ENCODE assay signal across 1 cellular context in genomic region chr5:12615141-12615820, GRCh38.
TF ChIP-seq lines count a peak whose summit lies in the region.

No MANE protein-coding gene starts in this region.

TF ChIP-seq in K562, 482 proteins besides CTCF, POLR2A, EP300 and RAD21 (continued from another document and continues in another):
- TF ChIP-seq ZNF398 (CRISPR knock-in tag; IDR thresholded peaks at IDR 0.05) = no peak
- peak; percentile 69; the same call in 1 of the 2 replicates for TF ChIP-seq CC2D1A (IDR thresholded peaks at IDR 0.05)
- TF ChIP-seq ARNT (IDR thresholded peaks at IDR 0.05) = peak; percentile 38 to 77; a peak in 1 of 4 replicates
- no peak for TF ChIP-seq SRSF7 (optimal IDR thresholded peaks at IDR 0.05; ENCODE audit: low read depth, low read length)
- TF ChIP-seq FOXA1 (IDR thresholded peaks at IDR 0.05; ENCODE audit: borderline replicate concordance) = no peak
- no peak for TF ChIP-seq AFF4 (CRISPR knock-in tag; IDR thresholded peaks at IDR 0.05)
- no peak for TF ChIP-seq GTF3C2 (IDR thresholded peaks at IDR 0.05; ENCODE audit: borderline replicate concordance, extremely low read depth, insufficient read length)
- TF ChIP-seq TRIM28 (IDR thresholded peaks at IDR 0.05) = peak; percentile 80
- no peak for TF ChIP-seq HMG20A (CRISPR knock-in tag; conservative IDR thresholded peaks at IDR 0.05)
- no peak for TF ChIP-seq MLX (CRISPR knock-in tag; conservative IDR thresholded peaks at IDR 0.05)
- no peak for TF ChIP-seq TGIF2 (CRISPR knock-in tag; IDR thresholded peaks at IDR 0.05)
- peak; percentile 95; the same call in 1 of the 2 replicates for TF ChIP-seq ESRRA (IDR thresholded peaks at IDR 0.05; ENCODE audit: borderline replicate concordance, low read depth)
- no peak for TF ChIP-seq SNRNP70 (optimal IDR thresholded peaks at IDR 0.05; ENCODE audit: low read depth, low read length)
- peak; percentile 85 for TF ChIP-seq NCOR1 (IDR thresholded peaks at IDR 0.05)
- TF ChIP-seq HDAC2 (IDR thresholded peaks at IDR 0.05) = peak; percentile 66
- no peak for TF ChIP-seq COPS2 (conservative IDR thresholded peaks at IDR 0.05)
- no peak for TF ChIP-seq ZNF3 (CRISPR knock-in tag; IDR thresholded peaks at IDR 0.05)
- peak; percentile 49; the same call in 1 of the 2 replicates for TF ChIP-seq EHMT2 (IDR thresholded peaks at IDR 0.05)
- TF ChIP-seq SRF (CRISPR knock-in tag; IDR thresholded peaks at IDR 0.05) = no peak
- TF ChIP-seq, protein P1, sequence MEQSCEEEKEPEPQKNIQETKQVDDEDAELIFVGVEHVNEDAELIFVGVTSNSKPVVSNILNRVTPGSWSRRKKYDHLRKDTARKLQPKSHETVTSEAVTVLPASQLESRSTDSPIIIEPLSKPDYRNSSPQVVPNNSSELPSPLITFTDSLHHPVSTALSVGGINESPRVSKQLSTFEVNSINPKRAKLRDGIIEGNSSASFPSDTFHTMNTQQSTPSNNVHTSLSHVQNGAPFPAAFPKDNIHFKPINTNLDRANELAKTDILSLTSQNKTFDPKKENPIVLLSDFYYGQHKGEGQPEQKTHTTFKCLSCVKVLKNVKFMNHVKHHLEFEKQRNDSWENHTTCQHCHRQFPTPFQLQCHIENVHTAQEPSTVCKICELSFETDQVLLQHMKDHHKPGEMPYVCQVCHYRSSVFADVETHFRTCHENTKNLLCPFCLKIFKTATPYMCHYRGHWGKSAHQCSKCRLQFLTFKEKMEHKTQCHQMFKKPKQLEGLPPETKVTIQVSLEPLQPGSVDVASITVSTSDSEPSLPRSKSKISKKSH (CRISPR knock-in tag; IDR thresholded peaks at IDR 0.05) = no peak
- TF ChIP-seq OTX1 (CRISPR knock-in tag; IDR thresholded peaks at IDR 0.05) = no peak
- no peak for TF ChIP-seq FOXP1 (CRISPR knock-in tag; IDR thresholded peaks at IDR 0.05)
- TF ChIP-seq ZFX (CRISPR knock-in tag; IDR thresholded peaks at IDR 0.05) = no peak
- no peak for TF ChIP-seq ZNF707 (CRISPR knock-in tag; conservative IDR thresholded peaks at IDR 0.05)
- no peak for TF ChIP-seq ZNF408 (CRISPR knock-in tag; IDR thresholded peaks at IDR 0.05; ENCODE audit: low read depth)
- peak; percentile 71 for TF ChIP-seq SMARCC2 (IDR thresholded peaks at IDR 0.05; ENCODE audit: low read depth)
- TF ChIP-seq ELF1 (tag; IDR thresholded peaks at IDR 0.05) = no peak
- no peak for TF ChIP-seq XRCC3 (IDR thresholded peaks at IDR 0.05)
- no peak; the same call in 1 of the 2 replicates for TF ChIP-seq EGR1 (conservative IDR thresholded peaks at IDR 0.05)
- TF ChIP-seq ELK3 (CRISPR knock-in tag; IDR thresholded peaks at IDR 0.05) = no peak
- TF ChIP-seq, protein P2, sequence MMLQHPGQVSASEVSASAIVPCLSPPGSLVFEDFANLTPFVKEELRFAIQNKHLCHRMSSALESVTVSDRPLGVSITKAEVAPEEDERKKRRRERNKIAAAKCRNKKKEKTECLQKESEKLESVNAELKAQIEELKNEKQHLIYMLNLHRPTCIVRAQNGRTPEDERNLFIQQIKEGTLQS (IDR thresholded peaks at IDR 0.05) = no peak
- TF ChIP-seq, protein P2 (CRISPR knock-in tag; conservative IDR thresholded peaks at IDR 0.05) = no peak
- TF ChIP-seq SMARCA4 (IDR thresholded peaks at IDR 0.05) = peak; percentile 95
- TF ChIP-seq SMAD4 (CRISPR knock-in tag; conservative IDR thresholded peaks at IDR 0.05) = peak; percentile 91
- no peak for TF ChIP-seq ZNF274 (IDR thresholded peaks at IDR 0.05; ENCODE audit: borderline replicate concordance, low read depth, low read length)
- TF ChIP-seq, protein P3, sequence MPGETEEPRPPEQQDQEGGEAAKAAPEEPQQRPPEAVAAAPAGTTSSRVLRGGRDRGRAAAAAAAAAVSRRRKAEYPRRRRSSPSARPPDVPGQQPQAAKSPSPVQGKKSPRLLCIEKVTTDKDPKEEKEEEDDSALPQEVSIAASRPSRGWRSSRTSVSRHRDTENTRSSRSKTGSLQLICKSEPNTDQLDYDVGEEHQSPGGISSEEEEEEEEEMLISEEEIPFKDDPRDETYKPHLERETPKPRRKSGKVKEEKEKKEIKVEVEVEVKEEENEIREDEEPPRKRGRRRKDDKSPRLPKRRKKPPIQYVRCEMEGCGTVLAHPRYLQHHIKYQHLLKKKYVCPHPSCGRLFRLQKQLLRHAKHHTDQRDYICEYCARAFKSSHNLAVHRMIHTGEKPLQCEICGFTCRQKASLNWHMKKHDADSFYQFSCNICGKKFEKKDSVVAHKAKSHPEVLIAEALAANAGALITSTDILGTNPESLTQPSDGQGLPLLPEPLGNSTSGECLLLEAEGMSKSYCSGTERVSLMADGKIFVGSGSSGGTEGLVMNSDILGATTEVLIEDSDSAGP (CRISPR knock-in tag; IDR thresholded peaks at IDR 0.05) = no peak
- no peak for TF ChIP-seq ZNF75A (CRISPR knock-in tag; IDR thresholded peaks at IDR 0.05)
- peak in 1 of 2 experiments; percentile 28; a peak in 1 of 4 replicates for TF ChIP-seq MNT (conservative IDR thresholded peaks at IDR 0.05)
- TF ChIP-seq KLF13 (tag; IDR thresholded peaks at IDR 0.05; ENCODE audit: borderline replicate concordance, low read depth) = no peak
- TF ChIP-seq ZNF76 (CRISPR knock-in tag; IDR thresholded peaks at IDR 0.05; ENCODE audit: borderline replicate concordance) = no peak
- TF ChIP-seq ARHGAP35 (IDR thresholded peaks at IDR 0.05; ENCODE audit: partially characterized antibody) = no peak
- peak; percentile 44; the same call in 1 of the 2 replicates for TF ChIP-seq EP400 (IDR thresholded peaks at IDR 0.05)
- no peak for TF ChIP-seq ZBTB26 (CRISPR knock-in tag; IDR thresholded peaks at IDR 0.05)
- TF ChIP-seq PRMT5 (CRISPR knock-in tag; IDR thresholded peaks at IDR 0.05) = no peak
- TF ChIP-seq RBM39 (optimal IDR thresholded peaks at IDR 0.05; ENCODE audit: low read depth, low read length) = no peak
- no peak for TF ChIP-seq MEF2D (tag; conservative IDR thresholded peaks at IDR 0.05; ENCODE audit: low read depth)
- TF ChIP-seq ZNF561 (CRISPR knock-in tag; conservative IDR thresholded peaks at IDR 0.05) = no peak
- no peak for TF ChIP-seq ZNF165 (CRISPR knock-in tag; IDR thresholded peaks at IDR 0.05; ENCODE audit: borderline replicate concordance)
- TF ChIP-seq JUND (IDR thresholded peaks at IDR 0.05; ENCODE audit: borderline replicate concordance, low read depth, low read length) = peak; percentile 74; the same call in 1 of the 2 replicates
- TF ChIP-seq JUND (tag; IDR thresholded peaks at IDR 0.05; ENCODE audit: borderline replicate concordance, low read depth, low read length) = peak; percentile 67; the same call in 2 of the 3 replicates
